In genomic region chr1:247365023-247365422, GRCh38 we compare ENCODE assay signal across 1 cellular context.
TF ChIP-seq lines count a peak whose summit lies in the region.

No MANE protein-coding gene starts in this region.

TF ChIP-seq in K562, 482 proteins besides CTCF, POLR2A, EP300 and RAD21 (continues in another document):
- TF ChIP-seq CBX3 (IDR thresholded peaks at IDR 0.05; ENCODE audit: borderline replicate concordance in 1 of 2, low read length in 2 of 2) (peak in 1 of 2 experiments; percentile 86; a peak in 1 of 3 replicates), ZNF764 (CRISPR knock-in tag; IDR thresholded peaks at IDR 0.05; ENCODE audit: low read depth) (no peak), ZNF41 (CRISPR knock-in tag; conservative IDR thresholded peaks at IDR 0.05) (no peak), ZFPM2 (CRISPR knock-in tag; IDR thresholded peaks at IDR 0.05) (no peak), ZNF280A (IDR thresholded peaks at IDR 0.05; ENCODE audit: low read depth, partially characterized antibody) (peak; percentile 24), POLR3A (IDR thresholded peaks at IDR 0.05; ENCODE audit: borderline replicate concordance, extremely low read depth, insufficient read depth, insufficient read length) (no peak), DIDO1 (tag; IDR thresholded peaks at IDR 0.05; ENCODE audit: low read depth) (no peak), XRCC3 (IDR thresholded peaks at IDR 0.05) (no peak), ZNF165 (CRISPR knock-in tag; IDR thresholded peaks at IDR 0.05; ENCODE audit: borderline replicate concordance) (no peak), POLR2G (IDR thresholded peaks at IDR 0.05; ENCODE audit: low read depth, low read length) (no peak), MEIS2 (IDR thresholded peaks at IDR 0.05; ENCODE audit: partially characterized antibody) (no peak), PHTF2 (CRISPR knock-in tag; IDR thresholded peaks at IDR 0.05) (no peak), SAFB (IDR thresholded peaks at IDR 0.05; ENCODE audit: borderline replicate concordance, low read depth, low read length) (no peak), ZKSCAN8 (CRISPR knock-in tag; IDR thresholded peaks at IDR 0.05) (no peak), NFXL1 (CRISPR knock-in tag; IDR thresholded peaks at IDR 0.05) (no peak), DNMT1 (IDR thresholded peaks at IDR 0.05) (no peak), CBFA2T3 (IDR thresholded peaks at IDR 0.05) (no peak), NR4A1 (CRISPR knock-in tag; IDR thresholded peaks at IDR 0.05) (no peak), NR4A1 (tag; IDR thresholded peaks at IDR 0.05) (no peak), NBN (IDR thresholded peaks at IDR 0.05; ENCODE audit: low read depth) (no peak), CBX1 (IDR thresholded peaks at IDR 0.05; ENCODE audit: low read depth) (peak; percentile 57; the same call in 1 of the 2 replicates), IFI16 (CRISPR knock-in tag; IDR thresholded peaks at IDR 0.05) (no peak), HDAC1 (IDR thresholded peaks at IDR 0.05) (no peak), MLLT1 (IDR thresholded peaks at IDR 0.05) (no peak), HBP1 (CRISPR knock-in tag; IDR thresholded peaks at IDR 0.05) (no peak), PRPF4 (IDR thresholded peaks at IDR 0.05; ENCODE audit: insufficient read depth, low read depth, low read length, poor library complexity, severe bottlenecking) (no peak), ZNF766 (CRISPR knock-in tag; conservative IDR thresholded peaks at IDR 0.05) (peak; percentile 89), YY1 (IDR thresholded peaks at IDR 0.05; ENCODE audit: borderline replicate concordance in 1 of 3, control insufficient read depth in 1 of 3, extremely low read depth in 1 of 3, insufficient read depth in 3 of 3, insufficient read length in 1 of 3, insufficient replicate concordance in 2 of 3, low read depth in 1 of 3, low read length in 2 of 3) (peak in 1 of 3 experiments; percentile 64), ZNF583 (CRISPR knock-in tag; IDR thresholded peaks at IDR 0.05) (no peak), KAT7 (CRISPR knock-in tag; IDR thresholded peaks at IDR 0.05; ENCODE audit: borderline replicate concordance) (no peak)
- TF ChIP-seq, protein P1, sequence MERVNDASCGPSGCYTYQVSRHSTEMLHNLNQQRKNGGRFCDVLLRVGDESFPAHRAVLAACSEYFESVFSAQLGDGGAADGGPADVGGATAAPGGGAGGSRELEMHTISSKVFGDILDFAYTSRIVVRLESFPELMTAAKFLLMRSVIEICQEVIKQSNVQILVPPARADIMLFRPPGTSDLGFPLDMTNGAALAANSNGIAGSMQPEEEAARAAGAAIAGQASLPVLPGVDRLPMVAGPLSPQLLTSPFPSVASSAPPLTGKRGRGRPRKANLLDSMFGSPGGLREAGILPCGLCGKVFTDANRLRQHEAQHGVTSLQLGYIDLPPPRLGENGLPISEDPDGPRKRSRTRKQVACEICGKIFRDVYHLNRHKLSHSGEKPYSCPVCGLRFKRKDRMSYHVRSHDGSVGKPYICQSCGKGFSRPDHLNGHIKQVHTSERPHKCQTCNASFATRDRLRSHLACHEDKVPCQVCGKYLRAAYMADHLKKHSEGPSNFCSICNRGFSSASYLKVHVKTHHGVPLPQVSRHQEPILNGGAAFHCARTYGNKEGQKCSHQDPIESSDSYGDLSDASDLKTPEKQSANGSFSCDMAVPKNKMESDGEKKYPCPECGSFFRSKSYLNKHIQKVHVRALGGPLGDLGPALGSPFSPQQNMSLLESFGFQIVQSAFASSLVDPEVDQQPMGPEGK (CRISPR knock-in tag; IDR thresholded peaks at IDR 0.05; ENCODE audit: borderline replicate concordance): no peak
- TF ChIP-seq, protein P2, sequence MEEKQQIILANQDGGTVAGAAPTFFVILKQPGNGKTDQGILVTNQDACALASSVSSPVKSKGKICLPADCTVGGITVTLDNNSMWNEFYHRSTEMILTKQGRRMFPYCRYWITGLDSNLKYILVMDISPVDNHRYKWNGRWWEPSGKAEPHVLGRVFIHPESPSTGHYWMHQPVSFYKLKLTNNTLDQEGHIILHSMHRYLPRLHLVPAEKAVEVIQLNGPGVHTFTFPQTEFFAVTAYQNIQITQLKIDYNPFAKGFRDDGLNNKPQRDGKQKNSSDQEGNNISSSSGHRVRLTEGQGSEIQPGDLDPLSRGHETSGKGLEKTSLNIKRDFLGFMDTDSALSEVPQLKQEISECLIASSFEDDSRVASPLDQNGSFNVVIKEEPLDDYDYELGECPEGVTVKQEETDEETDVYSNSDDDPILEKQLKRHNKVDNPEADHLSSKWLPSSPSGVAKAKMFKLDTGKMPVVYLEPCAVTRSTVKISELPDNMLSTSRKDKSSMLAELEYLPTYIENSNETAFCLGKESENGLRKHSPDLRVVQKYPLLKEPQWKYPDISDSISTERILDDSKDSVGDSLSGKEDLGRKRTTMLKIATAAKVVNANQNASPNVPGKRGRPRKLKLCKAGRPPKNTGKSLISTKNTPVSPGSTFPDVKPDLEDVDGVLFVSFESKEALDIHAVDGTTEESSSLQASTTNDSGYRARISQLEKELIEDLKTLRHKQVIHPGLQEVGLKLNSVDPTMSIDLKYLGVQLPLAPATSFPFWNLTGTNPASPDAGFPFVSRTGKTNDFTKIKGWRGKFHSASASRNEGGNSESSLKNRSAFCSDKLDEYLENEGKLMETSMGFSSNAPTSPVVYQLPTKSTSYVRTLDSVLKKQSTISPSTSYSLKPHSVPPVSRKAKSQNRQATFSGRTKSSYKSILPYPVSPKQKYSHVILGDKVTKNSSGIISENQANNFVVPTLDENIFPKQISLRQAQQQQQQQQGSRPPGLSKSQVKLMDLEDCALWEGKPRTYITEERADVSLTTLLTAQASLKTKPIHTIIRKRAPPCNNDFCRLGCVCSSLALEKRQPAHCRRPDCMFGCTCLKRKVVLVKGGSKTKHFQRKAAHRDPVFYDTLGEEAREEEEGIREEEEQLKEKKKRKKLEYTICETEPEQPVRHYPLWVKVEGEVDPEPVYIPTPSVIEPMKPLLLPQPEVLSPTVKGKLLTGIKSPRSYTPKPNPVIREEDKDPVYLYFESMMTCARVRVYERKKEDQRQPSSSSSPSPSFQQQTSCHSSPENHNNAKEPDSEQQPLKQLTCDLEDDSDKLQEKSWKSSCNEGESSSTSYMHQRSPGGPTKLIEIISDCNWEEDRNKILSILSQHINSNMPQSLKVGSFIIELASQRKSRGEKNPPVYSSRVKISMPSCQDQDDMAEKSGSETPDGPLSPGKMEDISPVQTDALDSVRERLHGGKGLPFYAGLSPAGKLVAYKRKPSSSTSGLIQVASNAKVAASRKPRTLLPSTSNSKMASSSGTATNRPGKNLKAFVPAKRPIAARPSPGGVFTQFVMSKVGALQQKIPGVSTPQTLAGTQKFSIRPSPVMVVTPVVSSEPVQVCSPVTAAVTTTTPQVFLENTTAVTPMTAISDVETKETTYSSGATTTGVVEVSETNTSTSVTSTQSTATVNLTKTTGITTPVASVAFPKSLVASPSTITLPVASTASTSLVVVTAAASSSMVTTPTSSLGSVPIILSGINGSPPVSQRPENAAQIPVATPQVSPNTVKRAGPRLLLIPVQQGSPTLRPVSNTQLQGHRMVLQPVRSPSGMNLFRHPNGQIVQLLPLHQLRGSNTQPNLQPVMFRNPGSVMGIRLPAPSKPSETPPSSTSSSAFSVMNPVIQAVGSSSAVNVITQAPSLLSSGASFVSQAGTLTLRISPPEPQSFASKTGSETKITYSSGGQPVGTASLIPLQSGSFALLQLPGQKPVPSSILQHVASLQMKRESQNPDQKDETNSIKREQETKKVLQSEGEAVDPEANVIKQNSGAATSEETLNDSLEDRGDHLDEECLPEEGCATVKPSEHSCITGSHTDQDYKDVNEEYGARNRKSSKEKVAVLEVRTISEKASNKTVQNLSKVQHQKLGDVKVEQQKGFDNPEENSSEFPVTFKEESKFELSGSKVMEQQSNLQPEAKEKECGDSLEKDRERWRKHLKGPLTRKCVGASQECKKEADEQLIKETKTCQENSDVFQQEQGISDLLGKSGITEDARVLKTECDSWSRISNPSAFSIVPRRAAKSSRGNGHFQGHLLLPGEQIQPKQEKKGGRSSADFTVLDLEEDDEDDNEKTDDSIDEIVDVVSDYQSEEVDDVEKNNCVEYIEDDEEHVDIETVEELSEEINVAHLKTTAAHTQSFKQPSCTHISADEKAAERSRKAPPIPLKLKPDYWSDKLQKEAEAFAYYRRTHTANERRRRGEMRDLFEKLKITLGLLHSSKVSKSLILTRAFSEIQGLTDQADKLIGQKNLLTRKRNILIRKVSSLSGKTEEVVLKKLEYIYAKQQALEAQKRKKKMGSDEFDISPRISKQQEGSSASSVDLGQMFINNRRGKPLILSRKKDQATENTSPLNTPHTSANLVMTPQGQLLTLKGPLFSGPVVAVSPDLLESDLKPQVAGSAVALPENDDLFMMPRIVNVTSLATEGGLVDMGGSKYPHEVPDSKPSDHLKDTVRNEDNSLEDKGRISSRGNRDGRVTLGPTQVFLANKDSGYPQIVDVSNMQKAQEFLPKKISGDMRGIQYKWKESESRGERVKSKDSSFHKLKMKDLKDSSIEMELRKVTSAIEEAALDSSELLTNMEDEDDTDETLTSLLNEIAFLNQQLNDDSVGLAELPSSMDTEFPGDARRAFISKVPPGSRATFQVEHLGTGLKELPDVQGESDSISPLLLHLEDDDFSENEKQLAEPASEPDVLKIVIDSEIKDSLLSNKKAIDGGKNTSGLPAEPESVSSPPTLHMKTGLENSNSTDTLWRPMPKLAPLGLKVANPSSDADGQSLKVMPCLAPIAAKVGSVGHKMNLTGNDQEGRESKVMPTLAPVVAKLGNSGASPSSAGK (IDR thresholded peaks at IDR 0.05): no peak
- TF ChIP-seq, protein P3, sequence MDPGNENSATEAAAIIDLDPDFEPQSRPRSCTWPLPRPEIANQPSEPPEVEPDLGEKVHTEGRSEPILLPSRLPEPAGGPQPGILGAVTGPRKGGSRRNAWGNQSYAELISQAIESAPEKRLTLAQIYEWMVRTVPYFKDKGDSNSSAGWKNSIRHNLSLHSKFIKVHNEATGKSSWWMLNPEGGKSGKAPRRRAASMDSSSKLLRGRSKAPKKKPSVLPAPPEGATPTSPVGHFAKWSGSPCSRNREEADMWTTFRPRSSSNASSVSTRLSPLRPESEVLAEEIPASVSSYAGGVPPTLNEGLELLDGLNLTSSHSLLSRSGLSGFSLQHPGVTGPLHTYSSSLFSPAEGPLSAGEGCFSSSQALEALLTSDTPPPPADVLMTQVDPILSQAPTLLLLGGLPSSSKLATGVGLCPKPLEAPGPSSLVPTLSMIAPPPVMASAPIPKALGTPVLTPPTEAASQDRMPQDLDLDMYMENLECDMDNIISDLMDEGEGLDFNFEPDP (CRISPR knock-in tag; IDR thresholded peaks at IDR 0.05): no peak
- TF ChIP-seq, protein P4, sequence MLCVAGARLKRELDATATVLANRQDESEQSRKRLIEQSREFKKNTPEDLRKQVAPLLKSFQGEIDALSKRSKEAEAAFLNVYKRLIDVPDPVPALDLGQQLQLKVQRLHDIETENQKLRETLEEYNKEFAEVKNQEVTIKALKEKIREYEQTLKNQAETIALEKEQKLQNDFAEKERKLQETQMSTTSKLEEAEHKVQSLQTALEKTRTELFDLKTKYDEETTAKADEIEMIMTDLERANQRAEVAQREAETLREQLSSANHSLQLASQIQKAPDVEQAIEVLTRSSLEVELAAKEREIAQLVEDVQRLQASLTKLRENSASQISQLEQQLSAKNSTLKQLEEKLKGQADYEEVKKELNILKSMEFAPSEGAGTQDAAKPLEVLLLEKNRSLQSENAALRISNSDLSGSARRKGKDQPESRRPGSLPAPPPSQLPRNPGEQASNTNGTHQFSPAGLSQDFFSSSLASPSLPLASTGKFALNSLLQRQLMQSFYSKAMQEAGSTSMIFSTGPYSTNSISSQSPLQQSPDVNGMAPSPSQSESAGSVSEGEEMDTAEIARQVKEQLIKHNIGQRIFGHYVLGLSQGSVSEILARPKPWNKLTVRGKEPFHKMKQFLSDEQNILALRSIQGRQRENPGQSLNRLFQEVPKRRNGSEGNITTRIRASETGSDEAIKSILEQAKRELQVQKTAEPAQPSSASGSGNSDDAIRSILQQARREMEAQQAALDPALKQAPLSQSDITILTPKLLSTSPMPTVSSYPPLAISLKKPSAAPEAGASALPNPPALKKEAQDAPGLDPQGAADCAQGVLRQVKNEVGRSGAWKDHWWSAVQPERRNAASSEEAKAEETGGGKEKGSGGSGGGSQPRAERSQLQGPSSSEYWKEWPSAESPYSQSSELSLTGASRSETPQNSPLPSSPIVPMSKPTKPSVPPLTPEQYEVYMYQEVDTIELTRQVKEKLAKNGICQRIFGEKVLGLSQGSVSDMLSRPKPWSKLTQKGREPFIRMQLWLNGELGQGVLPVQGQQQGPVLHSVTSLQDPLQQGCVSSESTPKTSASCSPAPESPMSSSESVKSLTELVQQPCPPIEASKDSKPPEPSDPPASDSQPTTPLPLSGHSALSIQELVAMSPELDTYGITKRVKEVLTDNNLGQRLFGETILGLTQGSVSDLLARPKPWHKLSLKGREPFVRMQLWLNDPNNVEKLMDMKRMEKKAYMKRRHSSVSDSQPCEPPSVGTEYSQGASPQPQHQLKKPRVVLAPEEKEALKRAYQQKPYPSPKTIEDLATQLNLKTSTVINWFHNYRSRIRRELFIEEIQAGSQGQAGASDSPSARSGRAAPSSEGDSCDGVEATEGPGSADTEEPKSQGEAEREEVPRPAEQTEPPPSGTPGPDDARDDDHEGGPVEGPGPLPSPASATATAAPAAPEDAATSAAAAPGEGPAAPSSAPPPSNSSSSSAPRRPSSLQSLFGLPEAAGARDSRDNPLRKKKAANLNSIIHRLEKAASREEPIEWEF (CRISPR knock-in tag; IDR thresholded peaks at IDR 0.05): no peak
